1 cellular context compared by ENCODE assay signal in genomic region chr1:24888061-24888970, GRCh38.
TF ChIP-seq lines count a peak whose summit lies in the region.

No MANE protein-coding gene starts in this region.

TF ChIP-seq in K562, 482 proteins besides CTCF, POLR2A, EP300 and RAD21:
- TF ChIP-seq, protein P1, sequence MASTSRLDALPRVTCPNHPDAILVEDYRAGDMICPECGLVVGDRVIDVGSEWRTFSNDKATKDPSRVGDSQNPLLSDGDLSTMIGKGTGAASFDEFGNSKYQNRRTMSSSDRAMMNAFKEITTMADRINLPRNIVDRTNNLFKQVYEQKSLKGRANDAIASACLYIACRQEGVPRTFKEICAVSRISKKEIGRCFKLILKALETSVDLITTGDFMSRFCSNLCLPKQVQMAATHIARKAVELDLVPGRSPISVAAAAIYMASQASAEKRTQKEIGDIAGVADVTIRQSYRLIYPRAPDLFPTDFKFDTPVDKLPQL (IDR thresholded peaks at IDR 0.05; ENCODE audit: extremely low read depth, insufficient read length): peak; percentile 73
- no peak for TF ChIP-seq ZC3H11A (IDR thresholded peaks at IDR 0.05; ENCODE audit: low read depth, low read length)
- TF ChIP-seq TBP (optimal IDR thresholded peaks at IDR 0.05; ENCODE audit: low read depth, low read length): peak; percentile 72
